ENCODE assay signal across 22 cellular contexts in the genomic region with DNA sequence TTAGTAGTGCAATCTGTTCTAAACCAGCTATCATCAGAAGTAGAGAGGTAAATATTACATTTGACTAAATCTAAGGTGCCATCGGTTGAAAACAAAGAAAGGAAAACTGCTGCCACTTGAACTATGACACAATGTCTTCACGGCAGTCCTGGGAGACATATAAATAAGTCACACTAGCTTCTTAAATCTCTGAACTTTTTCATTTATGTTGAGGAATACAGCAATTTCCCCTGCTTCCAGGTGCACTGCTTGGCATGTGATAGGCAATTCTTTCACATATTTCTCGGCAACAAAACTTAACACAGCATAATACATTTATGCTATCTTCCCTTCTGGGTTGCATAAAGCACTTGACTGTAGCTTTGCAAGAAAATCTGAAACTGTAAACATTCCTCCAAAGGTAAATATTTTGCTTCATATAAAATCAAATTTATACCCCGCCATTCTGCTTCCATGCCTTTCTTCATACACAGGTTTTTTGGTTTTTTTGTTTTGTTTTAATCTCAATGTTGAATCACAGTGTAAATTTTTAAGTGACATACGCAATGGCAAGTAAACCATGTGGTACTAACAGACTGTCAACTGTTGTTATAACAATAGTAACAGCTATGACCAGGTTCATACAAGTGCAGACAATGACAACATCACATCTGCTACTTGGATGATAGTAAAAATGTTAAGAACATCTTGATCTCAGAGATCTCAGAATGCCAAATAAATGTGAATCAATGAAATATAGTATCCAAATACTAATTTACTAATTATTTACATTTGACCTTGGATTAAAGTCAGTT. TPM values are rescaled to one million over a fixed set of nuclear protein-coding genes. Genes with fewer than 3 reads are reported as not detected.
DNase-seq lines count a peak whose midpoint lies in the region; ATAC-seq and TF ChIP-seq lines count a peak whose summit lies in the region.
"Had no signal": no experiment of that assay in that cellular context is flagged by ENCODE, and none has a peak within 500 bp of the region (broad histone marks: within the 10 kb centered on the region; RNA-seq: fewer than 3 reads in every experiment).

No MANE protein-coding gene starts in this region.

- H3K4me3 ChIP-seq in hepatocyte (no peak overlapping the region), skeletal muscle tissue (ENCODE audit: low read length in 3 of 3) (no peak overlapping the region)
- H3K4me3 ChIP-seq: BLaER1 treated with 17β-estradiol and CSF1 and Interleukin-3, amounts not matched to agents 10 nM and 100 nM; Peyer's patch had no signal

- TF ChIP-seq CTCF in WTC11 (IDR thresholded peaks at IDR 0.05) = no peak
- TF ChIP-seq CTCF in hepatocyte (IDR thresholded peaks at IDR 0.05; ENCODE audit: poor library complexity) = no peak

- H3K27me3 Mint-ChIP-seq in activated naive CD4-positive, alpha-beta T cell treated with anti-CD3 and anti-CD28 coated beads, Interleukin-2, amount 10 ng/mL, durations not matched to agents 7 days and 5 days = no peaks in the 10 kb centered on the region
- H3K27me3 Mint-ChIP-seq in WTC11 (ENCODE audit: low read depth) = no peaks in the 10 kb centered on the region
- H3K27me3 Mint-ChIP-seq: CD4-positive, alpha-beta memory T cell had no signal

- H3K36me3 Mint-ChIP-seq in activated naive CD4-positive, alpha-beta T cell treated with anti-CD3 and anti-CD28 coated beads, Interleukin-2, amount 10 ng/mL, durations not matched to agents 7 days and 5 days = peaks cover 6% of the 10 kb centered on the region
- no peaks in the 10 kb centered on the region for H3K36me3 Mint-ChIP-seq in activated naive CD4-positive, alpha-beta T cell treated with anti-CD3 and anti-CD28 coated beads, Interleukin-2, amount 50 U/mL, for 72 hours
- H3K36me3 Mint-ChIP-seq in WTC11 = peaks cover 16% of the 10 kb centered on the region

- H3K9me3 ChIP-seq in hepatocyte (ENCODE audit: low read depth) (no peaks in the 10 kb centered on the region), skeletal muscle tissue (ENCODE audit: control insufficient read depth in 3 of 3, low read length in 3 of 3) (no peaks in the 10 kb centered on the region)
- H3K9me3 ChIP-seq: Caco-2, Peyer's patch had no signal

- H3K36me3 ChIP-seq in hepatocyte (replicated peaks; ENCODE audit: insufficient read depth, low read depth) (no peaks in the 10 kb centered on the region), skeletal muscle tissue (ENCODE audit: control insufficient read depth in 3 of 3, insufficient read depth in 3 of 3, low read length in 3 of 3) (peaks cover 3 to 4% (median 4%) of the 10 kb centered on the region in 3 donors)

- no peaks in the 10 kb centered on the region for H3K27me3 ChIP-seq in hepatocyte
- H3K27me3 ChIP-seq in skeletal muscle tissue (ENCODE audit: control insufficient read depth in 3 of 3, insufficient read depth in 3 of 3, low read length in 3 of 3) = no peaks in the 10 kb centered on the region
- H3K27me3 ChIP-seq: BLaER1 treated with 17β-estradiol and CSF1 and Interleukin-3, amounts not matched to agents 10 nM and 100 nM; Peyer's patch had no signal

- no peaks in the 10 kb centered on the region for H4K20me1 ChIP-seq in hepatocyte (ENCODE audit: insufficient read depth, poor library complexity, severe bottlenecking)
- H4K20me1 ChIP-seq: BLaER1 treated with 17β-estradiol and CSF1 and Interleukin-3, amounts not matched to agents 10 nM and 100 nM had no signal

- H3K27ac ChIP-seq in hepatocyte = no peak overlapping the region
- H3K27ac ChIP-seq in skeletal muscle tissue (ENCODE audit: low read depth, low read length) = peak overlapping the region; percentile 42
- H3K27ac ChIP-seq: BLaER1 treated with 17β-estradiol and CSF1 and Interleukin-3, amounts not matched to agents 10 nM and 100 nM; Peyer's patch had no signal

- POLR2A ChIA-PET in WTC11 (lab: Charles Lee) = no interaction called here

- H3K79me2 ChIP-seq in hepatocyte = peaks cover 57% of the 10 kb centered on the region

- H3K4me3 Mint-ChIP-seq in activated naive CD4-positive, alpha-beta T cell treated with anti-CD3 and anti-CD28 coated beads, Interleukin-2, amount 10 ng/mL, durations not matched to agents 7 days and 5 days = no peak overlapping the region
- H3K4me3 Mint-ChIP-seq in WTC11 = no peak overlapping the region
- H3K4me3 Mint-ChIP-seq: CD4-positive, alpha-beta memory T cell had no signal

- CTCF ChIA-PET in activated naive CD4-positive, alpha-beta T cell treated with anti-CD3 and anti-CD28 coated beads, Interleukin-2, amount 10 ng/mL, durations not matched to agents 7 days and 5 days (lab: Charles Lee) = no interaction called here
- CTCF ChIA-PET in WTC11 (lab: Charles Lee) = no interaction called here

- no peak overlapping the region for H3K9ac ChIP-seq in skeletal muscle tissue (ENCODE audit: low read depth in 1 of 3, low read length in 3 of 3)
- H3K9ac ChIP-seq: BLaER1 treated with 17β-estradiol and CSF1 and Interleukin-3, amounts not matched to agents 10 nM and 100 nM had no signal

- H3K4me2 ChIP-seq in hepatocyte = peak overlapping the region; percentile 40
- H3K4me2 ChIP-seq: BLaER1 treated with 17β-estradiol and CSF1 and Interleukin-3, amounts not matched to agents 10 nM and 100 nM had no signal

- DNase-seq in activated naive CD4-positive, alpha-beta T cell treated with anti-CD3 and anti-CD28 coated beads, Interleukin-2, amount 10 ng/mL, durations not matched to agents 7 days and 5 days = no peak
- DNase-seq in activated naive CD4-positive, alpha-beta T cell treated with anti-CD3 and anti-CD28 coated beads, Interleukin-2, amount 50 U/mL, for 72 hours (ENCODE audit: low spot score in 2 of 2) = no peak
- DNase-seq in WTC11 (ENCODE audit: low spot score) = no peak
- DNase-seq in hepatocyte (ENCODE audit: low spot score) = no peak
- DNase-seq in NCI-H2227 (lab: John Stamatoyannopoulos, UW; ENCODE audit: unreplicated experiment) = no peak
- DNase-seq: 8988T; Caco-2; CD4-positive, alpha-beta memory T cell; DMS 273 treated with DMSO at 0.1 percent for 48 hours; DMS79 treated with DMSO at 0.1 percent for 48 hours; HCEC 1CT; Karpas-422; NCI-H1694; NCI-H2081; NCI-H2171; NCI-H526; Peyer's patch had no signal

- H3K27ac Mint-ChIP-seq in activated naive CD4-positive, alpha-beta T cell treated with anti-CD3 and anti-CD28 coated beads, Interleukin-2, amount 10 ng/mL, durations not matched to agents 7 days and 5 days = peak overlapping the region; percentile 50
- no peak overlapping the region for H3K27ac Mint-ChIP-seq in activated naive CD4-positive, alpha-beta T cell treated with anti-CD3 and anti-CD28 coated beads, Interleukin-2, amount 50 U/mL, for 72 hours
- peak overlapping the region; percentile 54 for H3K27ac Mint-ChIP-seq in WTC11
- H3K27ac Mint-ChIP-seq: CD4-positive, alpha-beta memory T cell had no signal

- no peaks in the 10 kb centered on the region for H3K9me3 Mint-ChIP-seq in activated naive CD4-positive, alpha-beta T cell treated with anti-CD3 and anti-CD28 coated beads, Interleukin-2, amount 10 ng/mL, durations not matched to agents 7 days and 5 days
- H3K9me3 Mint-ChIP-seq in activated naive CD4-positive, alpha-beta T cell treated with anti-CD3 and anti-CD28 coated beads, Interleukin-2, amount 50 U/mL, for 72 hours = no peaks in the 10 kb centered on the region
- no peaks in the 10 kb centered on the region for H3K9me3 Mint-ChIP-seq in WTC11
- H3K9me3 Mint-ChIP-seq: CD4-positive, alpha-beta memory T cell had no signal

- H3K4me1 ChIP-seq in hepatocyte (ENCODE audit: insufficient read depth) (peaks cover 12% of the 10 kb centered on the region), skeletal muscle tissue (ENCODE audit: control insufficient read depth in 3 of 3, insufficient read depth in 3 of 3, low read length in 3 of 3) (peaks cover 8 to 16% (median 9%) of the 10 kb centered on the region in 3 donors)

- no peak for ATAC-seq in activated naive CD4-positive, alpha-beta T cell treated with anti-CD3 and anti-CD28 coated beads, Interleukin-2, amount 50 U/mL, for 72 hours
- ATAC-seq in WTC11 = no peak
- no peak for ATAC-seq in HG03045 (IDR thresholded peaks at IDR 0.05; ENCODE audit: unreplicated experiment)

- peaks cover 20% of the 10 kb centered on the region for H3K4me1 Mint-ChIP-seq in activated naive CD4-positive, alpha-beta T cell treated with anti-CD3 and anti-CD28 coated beads, Interleukin-2, amount 10 ng/mL, durations not matched to agents 7 days and 5 days
- H3K4me1 Mint-ChIP-seq in WTC11 = peaks cover 82% of the 10 kb centered on the region

- WGBS in hepatocyte (ENCODE audit: low lambda C conversion rate, missing lambda C conversion rate) = 64% methylated on average over 5 of the region's 5 CpGs

- no peak overlapping the region for H2AFZ ChIP-seq in hepatocyte

- H3K9me2 ChIP-seq in hepatocyte (replicated peaks; ENCODE audit: insufficient read depth) = no peaks in the 10 kb centered on the region

TF ChIP-seq in WTC11, 78 proteins besides CTCF, POLR2A, EP300 and RAD21:
- TF ChIP-seq, protein P1, sequence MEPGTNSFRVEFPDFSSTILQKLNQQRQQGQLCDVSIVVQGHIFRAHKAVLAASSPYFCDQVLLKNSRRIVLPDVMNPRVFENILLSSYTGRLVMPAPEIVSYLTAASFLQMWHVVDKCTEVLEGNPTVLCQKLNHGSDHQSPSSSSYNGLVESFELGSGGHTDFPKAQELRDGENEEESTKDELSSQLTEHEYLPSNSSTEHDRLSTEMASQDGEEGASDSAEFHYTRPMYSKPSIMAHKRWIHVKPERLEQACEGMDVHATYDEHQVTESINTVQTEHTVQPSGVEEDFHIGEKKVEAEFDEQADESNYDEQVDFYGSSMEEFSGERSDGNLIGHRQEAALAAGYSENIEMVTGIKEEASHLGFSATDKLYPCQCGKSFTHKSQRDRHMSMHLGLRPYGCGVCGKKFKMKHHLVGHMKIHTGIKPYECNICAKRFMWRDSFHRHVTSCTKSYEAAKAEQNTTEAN (CRISPR knock-in tag; IDR thresholded peaks at IDR 0.05) = no peak
- TF ChIP-seq, protein P2, sequence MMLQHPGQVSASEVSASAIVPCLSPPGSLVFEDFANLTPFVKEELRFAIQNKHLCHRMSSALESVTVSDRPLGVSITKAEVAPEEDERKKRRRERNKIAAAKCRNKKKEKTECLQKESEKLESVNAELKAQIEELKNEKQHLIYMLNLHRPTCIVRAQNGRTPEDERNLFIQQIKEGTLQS (CRISPR knock-in tag; conservative IDR thresholded peaks at IDR 0.05) = no peak
- TF ChIP-seq HMGA2 (CRISPR knock-in tag; IDR thresholded peaks at IDR 0.05) (no peak), EMX1 (CRISPR knock-in tag; IDR thresholded peaks at IDR 0.05) (no peak), SMAD4 (CRISPR knock-in tag; IDR thresholded peaks at IDR 0.05) (no peak), ESRRA (CRISPR knock-in tag; IDR thresholded peaks at IDR 0.05; ENCODE audit: borderline replicate concordance) (no peak), GTF2I (CRISPR knock-in tag; conservative IDR thresholded peaks at IDR 0.05) (no peak)
TF ChIP-seq in WTC11: peak in this region for 0.

RNA-seq across cellular contexts. Expression of a gene that starts 18.2 kb away (rescaled TPM):
- 10 to 100 TPM; 44.5 to 56.4 TPM for total RNA-seq in activated naive CD4-positive, alpha-beta T cell treated with anti-CD3 and anti-CD28 coated beads, Interleukin-2, amount 50 U/mL, for 72 hours
- total RNA-seq in WTC11 (2021) (129 to 142 TPM (median 138 TPM) in 3 replicates), hepatocyte (32.1 and 39.5 TPM in 2 replicates), skeletal muscle tissue (91.9 TPM)
- polyA plus RNA-seq in hepatocyte = 12.5 and 16.1 TPM in 2 replicates

RNA-seq across cellular contexts. Expression of a gene that starts 47.4 kb away (rescaled TPM):
- total RNA-seq in activated naive CD4-positive, alpha-beta T cell treated with anti-CD3 and anti-CD28 coated beads, Interleukin-2, amount 50 U/mL, for 72 hours = not detected
- total RNA-seq in WTC11 (2021) (not detected in 3 replicates), hepatocyte (0.16 and 0.77 TPM in 2 replicates), skeletal muscle tissue (not detected)
- polyA plus RNA-seq in hepatocyte = 0.42 TPM in 1 of 2 replicates, not detected in the other
- total RNA-seq: Caco-2; CD4-positive, alpha-beta memory T cell; M059J; OCI-LY7 had no signal
- polyA plus RNA-seq: CD4-positive, alpha-beta memory T cell had no signal

Comparison
In these comparisons a context has a peak if more than half of its experiments do, and no peak if none do; other contexts are left out.
1. H3K27ac Mint-ChIP-seq: peak in activated naive CD4-positive, alpha-beta T cell treated with anti-CD3 and anti-CD28 coated beads, Interleukin-2, amount 10 ng/mL, durations not matched to agents 7 days and 5 days (single experiment) and WTC11 (single experiment); none in activated naive CD4-positive, alpha-beta T cell treated with anti-CD3 and anti-CD28 coated beads, Interleukin-2, amount 50 U/mL, for 72 hours (0 of 2).